In the genomic region with DNA sequence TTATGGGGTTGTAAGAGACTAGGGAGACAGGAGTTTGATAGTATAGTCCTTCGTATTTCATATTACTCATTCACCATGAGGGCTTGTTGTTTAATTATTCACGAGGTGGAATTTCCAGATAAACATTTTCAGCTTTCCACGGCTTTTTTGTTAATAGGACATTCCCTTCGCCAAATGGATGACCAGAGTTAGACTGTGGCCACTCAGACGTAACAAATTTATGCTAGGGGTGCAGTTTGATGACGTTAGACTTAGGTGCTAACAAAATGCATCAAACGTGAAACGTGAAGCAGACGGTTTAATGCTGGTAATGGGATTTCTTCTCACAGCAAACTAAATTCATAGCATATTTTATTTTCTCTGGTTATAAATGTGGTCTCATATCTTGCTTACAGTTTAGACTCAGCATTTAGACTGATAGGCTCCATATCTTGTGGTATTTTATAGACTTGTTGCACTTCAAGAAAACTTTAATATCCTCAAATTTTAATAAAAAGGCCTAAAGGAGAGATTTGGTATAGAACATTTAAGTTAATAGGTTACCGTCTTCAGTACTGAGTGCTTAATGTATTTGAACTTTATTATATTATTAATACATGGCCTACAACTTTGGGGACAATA, we compare ENCODE assay signal across 9 cellular contexts. TPM values are rescaled to one million over a fixed set of nuclear protein-coding genes. Genes with fewer than 3 reads are reported as not detected.
DNase-seq lines count a peak whose midpoint lies in the region; ATAC-seq and TF ChIP-seq lines count a peak whose summit lies in the region.
"Had no signal": no experiment of that assay in that cellular context is flagged by ENCODE, and none has a peak within 500 bp of the region (broad histone marks: within the 10 kb centered on the region; RNA-seq: fewer than 3 reads in every experiment).

No MANE protein-coding gene starts in this region.

- TF ChIP-seq CTCF in cardiac fibroblast (IDR thresholded peaks at IDR 0.05; ENCODE audit: low read depth, low read length): no peak
- TF ChIP-seq CTCF in neural cell (IDR thresholded peaks at IDR 0.05; ENCODE audit: poor library complexity, severe bottlenecking): no peak

- DNase-seq in ELR (ENCODE audit: low read depth) (peak; percentile 52), NAMALWA (ENCODE audit: low spot score) (peak; percentile 58), cardiac fibroblast (ENCODE audit: low read depth in 2 of 2) (peak; percentile 18 to 44), KG1 (lab: John Stamatoyannopoulos, UW) (no peak), DMS153 treated with DMSO at 0.1 percent for 48 hours (lab: John Stamatoyannopoulos, UW; ENCODE audit: unreplicated experiment) (no peak)
- no peak for DNase-seq in stimulated activated CD4-positive, alpha-beta T cell treated with anti-CD3 and anti-CD28 coated beads, Interleukin-4, amount 100 ng/mL, for 24 hours

- H3K4me3 ChIP-seq in cardiac fibroblast (replicated peaks in 1 of 2; ENCODE audit: low read depth in 2 of 2, low read length in 2 of 2) (peak overlapping the region in 1 of 2 donors; percentile 74), neural cell (ENCODE audit: low read length) (peak overlapping the region; percentile 87)

- no peak overlapping the region for H3K27ac ChIP-seq in neural cell (ENCODE audit: low read length)
- H3K27ac ChIP-seq: SJCRH30 had no signal

- H3K79me2 ChIP-seq in neural cell (replicated peaks; ENCODE audit: insufficient read depth, low read length): peaks cover 62% of the 10 kb centered on the region

- no peaks in the 10 kb centered on the region for H3K9me3 ChIP-seq in neural cell (ENCODE audit: low read length)
- H3K9me3 ChIP-seq: SJCRH30 had no signal

- peaks cover 57% of the 10 kb centered on the region for H4K20me1 ChIP-seq in neural cell (ENCODE audit: insufficient read depth)

- H3K9ac ChIP-seq in neural cell (ENCODE audit: low read length): no peak overlapping the region

- no peak for ATAC-seq in HG03196 (IDR thresholded peaks at IDR 0.05; ENCODE audit: unreplicated experiment)

- H3K27me3 ChIP-seq in neural cell (ENCODE audit: insufficient read depth, low read depth, low read length): no peaks in the 10 kb centered on the region
- H3K27me3 ChIP-seq: SJCRH30 had no signal

- no peaks in the 10 kb centered on the region for H3K9me2 ChIP-seq in neural cell (ENCODE audit: insufficient read depth, low read length)

- no peak overlapping the region for H2AFZ ChIP-seq in neural cell (ENCODE audit: low read depth, low read length)

- TF ChIP-seq RAD21 in neural cell (conservative IDR thresholded peaks at IDR 0.05): no peak

- TF ChIP-seq EP300 in neural cell (conservative IDR thresholded peaks at IDR 0.05; ENCODE audit: poor library complexity, severe bottlenecking): no peak

- peak overlapping the region; percentile 76 for H3K4me2 ChIP-seq in neural cell (ENCODE audit: low read length)

- peaks cover 3% of the 10 kb centered on the region for H3K36me3 ChIP-seq in neural cell (ENCODE audit: insufficient read depth, low read length)

- no peaks in the 10 kb centered on the region for H3F3A ChIP-seq in neural cell (ENCODE audit: insufficient read depth, low read length, poor library complexity, severe bottlenecking)

TF ChIP-seq in neural cell, 6 proteins besides CTCF, POLR2A, EP300 and RAD21:
- TF ChIP-seq EZH2 (IDR thresholded peaks at IDR 0.05; ENCODE audit: borderline replicate concordance, insufficient read depth, low read length, poor library complexity, severe bottlenecking) (no peak), SMC3 (conservative IDR thresholded peaks at IDR 0.05; ENCODE audit: poor library complexity) (no peak), TAF1 (IDR thresholded peaks at IDR 0.05; ENCODE audit: low read depth) (no peak), MXI1 (conservative IDR thresholded peaks at IDR 0.05; ENCODE audit: poor library complexity, severe bottlenecking) (no peak), POLR2AphosphoS5 (IDR thresholded peaks at IDR 0.05) (no peak)
- TF ChIP-seq, protein P1, sequence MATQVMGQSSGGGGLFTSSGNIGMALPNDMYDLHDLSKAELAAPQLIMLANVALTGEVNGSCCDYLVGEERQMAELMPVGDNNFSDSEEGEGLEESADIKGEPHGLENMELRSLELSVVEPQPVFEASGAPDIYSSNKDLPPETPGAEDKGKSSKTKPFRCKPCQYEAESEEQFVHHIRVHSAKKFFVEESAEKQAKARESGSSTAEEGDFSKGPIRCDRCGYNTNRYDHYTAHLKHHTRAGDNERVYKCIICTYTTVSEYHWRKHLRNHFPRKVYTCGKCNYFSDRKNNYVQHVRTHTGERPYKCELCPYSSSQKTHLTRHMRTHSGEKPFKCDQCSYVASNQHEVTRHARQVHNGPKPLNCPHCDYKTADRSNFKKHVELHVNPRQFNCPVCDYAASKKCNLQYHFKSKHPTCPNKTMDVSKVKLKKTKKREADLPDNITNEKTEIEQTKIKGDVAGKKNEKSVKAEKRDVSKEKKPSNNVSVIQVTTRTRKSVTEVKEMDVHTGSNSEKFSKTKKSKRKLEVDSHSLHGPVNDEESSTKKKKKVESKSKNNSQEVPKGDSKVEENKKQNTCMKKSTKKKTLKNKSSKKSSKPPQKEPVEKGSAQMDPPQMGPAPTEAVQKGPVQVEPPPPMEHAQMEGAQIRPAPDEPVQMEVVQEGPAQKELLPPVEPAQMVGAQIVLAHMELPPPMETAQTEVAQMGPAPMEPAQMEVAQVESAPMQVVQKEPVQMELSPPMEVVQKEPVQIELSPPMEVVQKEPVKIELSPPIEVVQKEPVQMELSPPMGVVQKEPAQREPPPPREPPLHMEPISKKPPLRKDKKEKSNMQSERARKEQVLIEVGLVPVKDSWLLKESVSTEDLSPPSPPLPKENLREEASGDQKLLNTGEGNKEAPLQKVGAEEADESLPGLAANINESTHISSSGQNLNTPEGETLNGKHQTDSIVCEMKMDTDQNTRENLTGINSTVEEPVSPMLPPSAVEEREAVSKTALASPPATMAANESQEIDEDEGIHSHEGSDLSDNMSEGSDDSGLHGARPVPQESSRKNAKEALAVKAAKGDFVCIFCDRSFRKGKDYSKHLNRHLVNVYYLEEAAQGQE (IDR thresholded peaks at IDR 0.05; ENCODE audit: borderline replicate concordance): no peak

RNA-seq across cellular contexts. Expression of gene DHX9, which starts 2.3 kb away (rescaled TPM):
- polyA plus RNA-seq in neural cell: 193 and 236 TPM in 2 replicates
- 315 and 332 TPM in 2 replicates for polyA minus RNA-seq in neural cell

RNA-seq across cellular contexts. Expression of gene NPL, which starts 51.9 kb away (rescaled TPM):
- polyA plus RNA-seq in neural cell: 1.2 and 1.6 TPM in 2 replicates
- 0.24 and 0.69 TPM in 2 replicates for polyA minus RNA-seq in neural cell

Comparison
In these comparisons a context has a peak if more than half of its experiments do, and no peak if none do; other contexts are left out.
1. DNase-seq: peak in ELR (single experiment), NAMALWA (single experiment) and cardiac fibroblast (2 of 2); none in stimulated activated CD4-positive, alpha-beta T cell treated with anti-CD3 and anti-CD28 coated beads, Interleukin-4, amount 100 ng/mL, for 24 hours (single experiment), KG1 (single experiment) and DMS153 treated with DMSO at 0.1 percent for 48 hours (single experiment).